ENCODE assay signal across 10 cellular contexts in genomic region chr11:96189351-96189750, GRCh38.
A peak's percentile ranks its signal among the peaks of the same experiment; 100 is the strongest.
DNase-seq lines count a peak whose midpoint lies in the region; ATAC-seq and TF ChIP-seq lines count a peak whose summit lies in the region.
"Had no signal": no experiment of that assay in that cellular context is flagged by ENCODE, and none has a peak within 500 bp of the region (broad histone marks: within the 10 kb centered on the region; RNA-seq: fewer than 3 reads in every experiment).

No MANE protein-coding gene starts in this region.

- H3K36me3 ChIP-seq in brain microvascular endothelial cell (replicated peaks): no peaks in the 10 kb centered on the region

- in situ Hi-C loops in GM13977 (cut with MboI; ENCODE audit: low pct_unique_long_range_greater_than_20kb, low sequenced_read_pairs, unreplicated experiment): loop anchor here (25.0 kb wide), 1 partner anchor 102 kb away; no protein-coding TSS in a partner anchor
- in situ Hi-C loops in brain microvascular endothelial cell (cut with HindIII; ENCODE audit: low pct_ligation_motif_present, low sequenced_read_pairs): no loop called here

- H3K27ac ChIP-seq in brain microvascular endothelial cell: peak overlapping the region; percentile 75

- H3K4me3 ChIP-seq in brain microvascular endothelial cell (ENCODE audit: low read depth, low read length): no peak overlapping the region

- H3K27me3 ChIP-seq in brain microvascular endothelial cell (replicated peaks): no peaks in the 10 kb centered on the region

- TF ChIP-seq CTCF in GM13977 (IDR thresholded peaks at IDR 0.05; ENCODE audit: extremely low read depth, insufficient read depth, missing control alignments) (no peak), brain microvascular endothelial cell (IDR thresholded peaks at IDR 0.05; ENCODE audit: low read depth, low read length, missing control alignments) (no peak)

- ATAC-seq in GM21367 (IDR thresholded peaks at IDR 0.05; ENCODE audit: unreplicated experiment) (peak; percentile 24), HG03442 (IDR thresholded peaks at IDR 0.05; ENCODE audit: unreplicated experiment) (peak; percentile 25)

- DNase-seq in GM13977 (ENCODE audit: low spot score) (peak; percentile 42), brain microvascular endothelial cell (no peak), DMS53 (lab: John Stamatoyannopoulos, UW) (no peak), posterior vena cava (ENCODE audit: low spot score) (no peak), RKO (ENCODE audit: low spot score) (no peak)
- DNase-seq in stimulated activated CD4-positive, alpha-beta T cell treated with anti-CD3 and anti-CD28 coated beads, Interleukin-12 subunit alpha, Interleukin-12 subunit beta, amount 100 ng/mL, for 4 hours: no peak
- DNase-seq: COR-L47, NCI-H1417 treated with DMSO at 0.1 percent for 48 hours had no signal

- intact Hi-C loops in posterior vena cava (cut with DNase I): no loop called here
